1 cellular context compared by ENCODE assay signal in genomic region chr6:75687937-75688336, GRCh38.
A peak's percentile ranks its signal among the peaks of the same experiment; 100 is the strongest.
TF ChIP-seq lines count a peak whose summit lies in the region.

No MANE protein-coding gene starts in this region.

TF ChIP-seq in K562, 482 proteins besides CTCF, POLR2A, EP300 and RAD21 (continued from another document):
- TF ChIP-seq ZBTB33 (CRISPR knock-in tag; IDR thresholded peaks at IDR 0.05) = peak; percentile 99
- 0 out of 4 replicates have a peak, but pooled peaks of 1 of the 2 experiments have one; percentile 21 for TF ChIP-seq NONO (IDR thresholded peaks at IDR 0.05; ENCODE audit: low read depth in 2 of 2, low read length in 1 of 2)
TF ChIP-seq in K562: peak in this region for 8; not testable (repeated sequence) for 474.
